Comparison of ENCODE assay signal across 9 cellular contexts in the genomic region with DNA sequence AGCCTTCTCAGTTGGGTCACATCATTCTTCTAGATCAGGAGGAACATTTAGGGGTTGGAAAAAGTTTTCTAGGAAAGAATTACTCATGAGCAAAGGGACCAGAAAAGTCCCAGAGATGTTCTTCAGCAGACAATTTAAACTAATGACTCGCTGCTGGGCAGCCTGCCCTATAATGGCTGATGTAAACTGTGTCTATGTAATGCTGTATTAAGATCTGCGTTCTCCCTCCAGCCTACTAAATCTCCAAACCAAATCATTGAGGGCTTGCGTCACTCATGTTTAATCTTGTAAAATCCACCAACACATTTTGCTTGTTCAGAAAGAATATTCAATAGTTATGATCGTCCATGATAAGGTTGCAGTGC.
DNase-seq lines count a peak whose midpoint lies in the region; ATAC-seq, FAIRE-seq and TF ChIP-seq lines count a peak whose summit lies in the region.
"Had no signal": no experiment of that assay in that cellular context is flagged by ENCODE, and none has a peak within 500 bp of the region (broad histone marks: within the 10 kb centered on the region; RNA-seq: fewer than 3 reads in every experiment).

No MANE protein-coding gene starts in this region.

- H3K4me2 ChIP-seq in PC-9, result no peak overlapping the region

- H3K4me1 ChIP-seq in HAP-1 (peaks cover 6% of the 10 kb centered on the region), PC-9 (replicated peaks; ENCODE audit: insufficient read depth) (peaks cover 11% of the 10 kb centered on the region)

- H3K27ac ChIP-seq in PC-9, result no peak overlapping the region

- H3K27me3 ChIP-seq in HAP-1 (ENCODE audit: low read depth) (no peaks in the 10 kb centered on the region), PC-9 (ENCODE audit: insufficient read depth, low read depth) (no peaks in the 10 kb centered on the region)

- intact Hi-C loops in PC-9 (cut with micrococcal nuclease; ENCODE audit: unreplicated experiment), result no loop called here

- H3F3A ChIP-seq in PC-9 (ENCODE audit: insufficient read depth, low read depth), result 0 out of 2 replicates have a peak, but pooled peaks cover 1% of the 10 kb centered on the region

- peaks cover 15 to 19% of the 10 kb centered on the region in 2 donors for H3K9me3 Mint-ChIP-seq in activated naive CD4-positive, alpha-beta T cell treated with anti-CD3 and anti-CD28 coated beads, Interleukin-2, amount 50 U/mL, for 72 hours
- H3K9me3 Mint-ChIP-seq in immature natural killer cell, result no peaks in the 10 kb centered on the region

- no peak overlapping the region for H3K4me3 ChIP-seq in HAP-1
- no peak overlapping the region for H3K4me3 ChIP-seq in PC-9

- POLR2A ChIA-PET in PC-9 (lab: Charles Lee; ENCODE audit: unreplicated experiment), result no interaction called here

- no peaks in the 10 kb centered on the region for H4K20me1 ChIP-seq in PC-9 (ENCODE audit: insufficient read depth)

- CTCF ChIA-PET in PC-9 (lab: Charles Lee), result no interaction called here

- no TSS peak for BruUV-seq in PC-9 (replicated peaks; lab: Mats Ljungman, UMichigan)

- H3K36me3 Mint-ChIP-seq in activated naive CD4-positive, alpha-beta T cell treated with anti-CD3 and anti-CD28 coated beads, Interleukin-2, amount 50 U/mL, for 72 hours, result peaks cover 32 to 48% of the 10 kb centered on the region in 2 donors
- peaks cover 0 to 7% (median 6%) of the 10 kb centered on the region in 3 donors for H3K36me3 Mint-ChIP-seq in immature natural killer cell

- peaks cover 76 to 87% of the 10 kb centered on the region in 2 donors for H3K4me1 Mint-ChIP-seq in immature natural killer cell

- no peak for TF ChIP-seq POLR2A in GM12892 (IDR thresholded peaks at IDR 0.05; ENCODE audit: low read depth, low read length)

- H3K9me3 ChIP-seq in HAP-1, result no peaks in the 10 kb centered on the region
- H3K9me3 ChIP-seq in PC-9 (ENCODE audit: insufficient read depth, low read depth), result no peaks in the 10 kb centered on the region

- no peaks in the 10 kb centered on the region for H3K79me2 ChIP-seq in PC-9 (ENCODE audit: low read depth)

- H3K27ac Mint-ChIP-seq in activated naive CD4-positive, alpha-beta T cell treated with anti-CD3 and anti-CD28 coated beads, Interleukin-2, amount 50 U/mL, for 72 hours, result peak overlapping the region; percentile 94 to 96
- peak overlapping the region; percentile 61 to 83 (median 76) for H3K27ac Mint-ChIP-seq in immature natural killer cell

- H3K36me3 ChIP-seq in HAP-1 (replicated peaks) (no peaks in the 10 kb centered on the region), PC-9 (ENCODE audit: low read depth) (no peaks in the 10 kb centered on the region)

- H3K27me3 Mint-ChIP-seq in immature natural killer cell (ENCODE audit: low read depth in 3 of 3), result no peaks in the 10 kb centered on the region

- DNase-seq in stimulated activated naive CD4-positive, alpha-beta T cell treated with Interleukin-2 at 50 U/mL for 16 hours (lab: John Stamatoyannopoulos, UW), result peak; percentile 47
- DNase-seq in stimulated activated naive CD4-positive, alpha-beta T cell (lab: John Stamatoyannopoulos, UW), result no peak
- DNase-seq in activated naive CD4-positive, alpha-beta T cell treated with anti-CD3 and anti-CD28 coated beads, Interleukin-2, amount 50 U/mL, for 72 hours (ENCODE audit: low spot score in 2 of 2), result no peak
- no peak for DNase-seq in immature natural killer cell
- DNase-seq in HAP-1 (ENCODE audit: low spot score in 2 of 2), result no peak
- DNase-seq in NK-92 treated with Interleukin-12 subunit alpha and Interleukin-12 subunit beta, amount 100 ng/mL, for 24 hours (lab: John Stamatoyannopoulos, UW), result no peak
- DNase-seq in PC-9, result no peak
- no peak for DNase-seq in GM12892 (ENCODE audit: insufficient read length)
- DNase-seq: cerebellar nuclear complex had no signal

- no peaks in the 10 kb centered on the region for H3K9me2 ChIP-seq in PC-9 (ENCODE audit: insufficient read depth)

- in situ Hi-C loops in HAP-1 (cut with MboI; ENCODE audit: low sequenced_read_pairs), result no loop called here

- H3K4me3 Mint-ChIP-seq in immature natural killer cell, result peak overlapping the region in 4 of 5 donors; percentile 47 to 71 (median 57)

- peak; percentile 57 to 73 for ATAC-seq in activated naive CD4-positive, alpha-beta T cell treated with anti-CD3 and anti-CD28 coated beads, Interleukin-2, amount 50 U/mL, for 72 hours

- FAIRE-seq in GM12892 (lab: Jason Lieb, UNC), result no peak

- no peak for TF ChIP-seq CTCF in PC-9 (conservative IDR thresholded peaks at IDR 0.05)

- no peak overlapping the region for H2AFZ ChIP-seq in PC-9
